ENCODE assay signal across 7 cellular contexts in genomic region chr6:96885187-96885631, GRCh38.
DNase-seq lines count a peak whose midpoint lies in the region; ATAC-seq and FAIRE-seq lines count a peak whose summit lies in the region.
"Not testable (repeated sequence)": the region's sequence is repeated elsewhere in the genome, so short reads cannot be mapped to it uniquely, and the experiment has no call there.

No MANE protein-coding gene starts in this region.

- DNase-seq in GM18507 (ENCODE audit: extremely low spot score, insufficient read length, low read depth); T-helper 2 cell treated with Interferon-gamma antibody and Interleukin-4, amounts not matched to agents 5 μg/mL and 100 μg/mL, for 36 hours (ENCODE audit: low spot score); effector memory CD8-positive, alpha-beta T cell: not testable (repeated sequence)
- DNase-seq in NCI-H2107 treated with DMSO at 0.1 percent for 48 hours (lab: John Stamatoyannopoulos, UW; ENCODE audit: unreplicated experiment), result peak; percentile 96

- not testable (repeated sequence) for H3K36me3 Mint-ChIP-seq in T-helper 2 cell treated with Interferon-gamma antibody and Interleukin-4, amounts not matched to agents 5 μg/mL and 100 μg/mL, for 36 hours (ENCODE audit: low read depth); effector memory CD8-positive, alpha-beta T cell (ENCODE audit: insufficient read depth)

- peak; percentile 36 for FAIRE-seq in GM18507 (lab: Jason Lieb, UNC)

- peaks cover 12% of the 10 kb centered on the region for H3K4me1 Mint-ChIP-seq in T-helper 2 cell treated with Interferon-gamma antibody and Interleukin-4, amounts not matched to agents 5 μg/mL and 100 μg/mL, for 36 hours (ENCODE audit: low read depth)
- not testable (repeated sequence) for H3K4me1 Mint-ChIP-seq in effector memory CD8-positive, alpha-beta T cell (ENCODE audit: low read depth in 2 of 2)

- peak overlapping the region; percentile 31 for H3K4me3 Mint-ChIP-seq in T-helper 2 cell treated with Interferon-gamma antibody and Interleukin-4, amounts not matched to agents 5 μg/mL and 100 μg/mL, for 36 hours
- peak overlapping the region; percentile 19 to 25 for H3K4me3 Mint-ChIP-seq in effector memory CD8-positive, alpha-beta T cell

- ATAC-seq in GM21390 (IDR thresholded peaks at IDR 0.05; ENCODE audit: unreplicated experiment) (peak; percentile 90), HG02938 (IDR thresholded peaks at IDR 0.05; ENCODE audit: unreplicated experiment) (peak; percentile 96), HG03558 (IDR thresholded peaks at IDR 0.05; ENCODE audit: extremely low read depth, unreplicated experiment) (peak; percentile 91)
- ATAC-seq in effector memory CD8-positive, alpha-beta T cell (replicated peaks), result peak; percentile 72

- not testable (repeated sequence) for H3K9me3 Mint-ChIP-seq in T-helper 2 cell treated with Interferon-gamma antibody and Interleukin-4, amounts not matched to agents 5 μg/mL and 100 μg/mL, for 36 hours; effector memory CD8-positive, alpha-beta T cell

- H3K27me3 Mint-ChIP-seq in T-helper 2 cell treated with Interferon-gamma antibody and Interleukin-4, amounts not matched to agents 5 μg/mL and 100 μg/mL, for 36 hours (ENCODE audit: low read depth), result not testable (repeated sequence)
- peaks cover 10 to 19% of the 10 kb centered on the region in 2 donors for H3K27me3 Mint-ChIP-seq in effector memory CD8-positive, alpha-beta T cell

- peak overlapping the region; percentile 34 for H3K27ac Mint-ChIP-seq in T-helper 2 cell treated with Interferon-gamma antibody and Interleukin-4, amounts not matched to agents 5 μg/mL and 100 μg/mL, for 36 hours
- not testable (repeated sequence) for H3K27ac Mint-ChIP-seq in effector memory CD8-positive, alpha-beta T cell
